In genomic region chr2:112690853-112691390, GRCh38 we compare ENCODE assay signal across 8 cellular contexts. TPM values are rescaled to one million over a fixed set of nuclear protein-coding genes. Genes with fewer than 3 reads are reported as not detected.
DNase-seq lines count a peak whose midpoint lies in the region; ATAC-seq and TF ChIP-seq lines count a peak whose summit lies in the region.

No MANE protein-coding gene starts in this region.

- peak overlapping the region in 10 of 11 experiments; percentile 25 to 74 (median 56); a peak in 15 of 22 replicates for H3K9ac ChIP-seq in BLaER1 treated with 17β-estradiol and CSF1 and Interleukin-3, amounts not matched to agents 10 nM and 100 nM

- peaks cover 22 to 94% (median 71%) of the 10 kb centered on the region in 10 experiments for H3K4me1 ChIP-seq in BLaER1 treated with 17β-estradiol and CSF1 and Interleukin-3, amounts not matched to agents 10 nM and 100 nM
- H3K4me1 ChIP-seq in left lung, result peaks cover 0 to 55% of the 10 kb centered on the region in 2 donors

- H3K4me3 Mint-ChIP-seq in chondrocyte (ENCODE audit: unreplicated experiment), result no peak overlapping the region

- peak; percentile 83 for TF ChIP-seq CTCF in chondrocyte (IDR thresholded peaks at IDR 0.05)
- peak; percentile 65 to 66 for TF ChIP-seq CTCF in left lung (IDR thresholded peaks at IDR 0.05)

- H3K27ac ChIP-seq in BLaER1 treated with 17β-estradiol and CSF1 and Interleukin-3, amounts not matched to agents 10 nM and 100 nM, result peak overlapping the region; percentile 37 to 91 (median 71); a peak in 21 of 22 replicates
- H3K27ac ChIP-seq in left lung, result peak overlapping the region in 1 of 2 donors; percentile 74

- H3K27me3 ChIP-seq in BLaER1 treated with 17β-estradiol and CSF1 and Interleukin-3, amounts not matched to agents 10 nM and 100 nM, result no peaks in the 10 kb centered on the region
- no peaks in the 10 kb centered on the region for H3K27me3 ChIP-seq in left lung

- H4K20me1 ChIP-seq in BLaER1 treated with 17β-estradiol and CSF1 and Interleukin-3, amounts not matched to agents 10 nM and 100 nM, result no peaks in the 10 kb centered on the region

- H3K9me3 Mint-ChIP-seq in chondrocyte (ENCODE audit: low read depth), result no peaks in the 10 kb centered on the region

- DNase-seq in NCI-H2029 (lab: John Stamatoyannopoulos, UW) (peak; percentile 12), chondrocyte (ENCODE audit: low spot score) (no peak), left lung (peak; percentile 82 to 89)
- peak; percentile 52 for DNase-seq in activated CD4-positive, alpha-beta T cell treated with anti-CD3 and anti-CD28 coated beads for 1 hour
- DNase-seq in stimulated activated CD4-positive, alpha-beta T cell treated with anti-CD3 and anti-CD28 coated beads, TNF-alpha, amount 100 ng/mL, for 24 hours (ENCODE audit: low read depth in 3 of 3), result peak; percentile 14 to 47 (median 31)

- H3K4me3 ChIP-seq in BLaER1 treated with 17β-estradiol and CSF1 and Interleukin-3, amounts not matched to agents 10 nM and 100 nM, result no peak overlapping the region
- H3K4me3 ChIP-seq in left lung, result no peak overlapping the region

- peaks cover 0 to 6% (median 0%) of the 10 kb centered on the region in 11 experiments; a peak in 3 of 22 replicates for H3K9me3 ChIP-seq in BLaER1 treated with 17β-estradiol and CSF1 and Interleukin-3, amounts not matched to agents 10 nM and 100 nM (replicated peaks in 1 of 11)
- H3K9me3 ChIP-seq in left lung, result no peaks in the 10 kb centered on the region

- H3K27ac Mint-ChIP-seq in chondrocyte (ENCODE audit: unreplicated experiment), result no peak overlapping the region

- intact Hi-C loops in left lung (cut with DNase I), result no loop called here

- peak; percentile 47 for ATAC-seq in GM19467 (IDR thresholded peaks at IDR 0.05; ENCODE audit: unreplicated experiment)
- ATAC-seq in left lung, result peak; percentile 89
- ATAC-seq in HG02763 (IDR thresholded peaks at IDR 0.05; ENCODE audit: unreplicated experiment), result no peak

- peak overlapping the region in 10 of 11 experiments; percentile 1 to 92 (median 82); a peak in 17 of 22 replicates for H3K4me2 ChIP-seq in BLaER1 treated with 17β-estradiol and CSF1 and Interleukin-3, amounts not matched to agents 10 nM and 100 nM

- H3K36me3 Mint-ChIP-seq in chondrocyte (ENCODE audit: low read depth), result no peaks in the 10 kb centered on the region

- no peaks in the 10 kb centered on the region for H3K36me3 ChIP-seq in BLaER1 treated with 17β-estradiol and CSF1 and Interleukin-3, amounts not matched to agents 10 nM and 100 nM
- no peaks in the 10 kb centered on the region for H3K36me3 ChIP-seq in left lung

- H3K4me1 Mint-ChIP-seq in chondrocyte (ENCODE audit: low read depth), result peaks cover 20% of the 10 kb centered on the region

- no peaks in the 10 kb centered on the region for H3K27me3 Mint-ChIP-seq in chondrocyte (ENCODE audit: low read depth)

RNA-seq across cellular contexts. Expression of gene NT5DC4, which starts 29.9 kb away (rescaled TPM):
- total RNA-seq in chondrocyte (not detected in 3 replicates), left lung (1 to 10 TPM in 1 of 2 donors, under 1 TPM in 1; 0.60 to 1.1 TPM)

RNA-seq across cellular contexts. Expression of gene SLC20A1, which starts 45.2 kb away (rescaled TPM):
- 62.2 to 94.5 TPM (median 63.0 TPM) in 3 replicates for total RNA-seq in chondrocyte
- 10 to 100 TPM; 40.5 to 68.2 TPM for total RNA-seq in left lung
